In the genomic region with DNA sequence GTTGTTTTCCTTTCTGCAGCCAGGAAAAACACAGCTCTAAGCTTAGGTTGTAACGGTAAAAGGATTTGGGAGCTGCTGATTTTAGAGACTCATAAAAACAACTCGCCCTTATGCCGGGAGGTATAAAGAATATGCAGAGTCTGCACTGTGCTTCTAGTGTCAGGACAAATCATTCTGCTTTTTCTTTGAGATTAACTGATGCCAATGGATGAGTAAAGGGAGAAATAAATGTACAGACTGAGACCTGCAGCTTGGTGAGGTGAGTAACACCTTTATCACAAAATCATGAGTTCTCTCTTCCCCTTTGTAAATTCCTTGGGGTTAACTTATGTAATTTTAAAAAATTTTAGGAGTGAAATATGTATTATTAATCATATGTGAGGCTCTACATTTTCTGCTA, we compare ENCODE assay signal across 8 cellular contexts. TPM values are rescaled to one million over a fixed set of nuclear protein-coding genes. Genes with fewer than 3 reads are reported as not detected.
A peak's percentile ranks its signal among the peaks of the same experiment; 100 is the strongest.
DNase-seq lines count a peak whose midpoint lies in the region; ATAC-seq lines count a peak whose summit lies in the region.

No MANE protein-coding gene starts in this region.

- H3K9me3 ChIP-seq in adipocyte (ENCODE audit: control insufficient read depth, low read length) = no peaks in the 10 kb centered on the region

- peaks cover 28% of the 10 kb centered on the region for H3K4me1 Mint-ChIP-seq in activated CD4-positive, alpha-beta memory T cell treated with anti-CD3 and anti-CD28 coated beads for 36 hours (ENCODE audit: low read depth)
- peaks cover 32% of the 10 kb centered on the region for H3K4me1 Mint-ChIP-seq in activated CD4-positive, alpha-beta memory T cell treated with anti-CD3 and anti-CD28 coated beads, Interleukin-2, amount 10 ng/mL, durations not matched to agents 7 days and 5 days

- H3K27ac ChIP-seq in layer of hippocampus (ENCODE audit: low read depth, low read length) (peak overlapping the region; percentile 99), temporal lobe (ENCODE audit: low read depth, low read length) (peak overlapping the region; percentile 99)

- H3K36me3 ChIP-seq in adipocyte (ENCODE audit: control insufficient read depth, insufficient read depth, low read length, severe bottlenecking) = no peaks in the 10 kb centered on the region

- H3K27me3 ChIP-seq in adipocyte (replicated peaks; ENCODE audit: control insufficient read depth, insufficient read depth, low read length) = no peaks in the 10 kb centered on the region
- H3K27me3 ChIP-seq in layer of hippocampus (ENCODE audit: control insufficient read depth, insufficient read depth, low read length) = no peaks in the 10 kb centered on the region

- peak overlapping the region; percentile 97 for H3K27ac Mint-ChIP-seq in activated CD4-positive, alpha-beta memory T cell treated with anti-CD3 and anti-CD28 coated beads for 36 hours
- no peak overlapping the region for H3K27ac Mint-ChIP-seq in activated CD4-positive, alpha-beta memory T cell treated with anti-CD3 and anti-CD28 coated beads, Interleukin-2, amount 10 ng/mL, durations not matched to agents 7 days and 5 days

- peak overlapping the region; percentile 97 for H3K9ac ChIP-seq in adipocyte (ENCODE audit: low read length)

- CTCF ChIA-PET in activated CD4-positive, alpha-beta memory T cell treated with anti-CD3 and anti-CD28 coated beads for 36 hours (lab: Charles Lee) = interaction anchor here (1.0 to 5.9 kb wide), 5 partner anchors 10 to 407 kb away, joined by 3 to 68 read pairs (median 6); no protein-coding TSS in a partner anchor
- CTCF ChIA-PET in activated CD4-positive, alpha-beta memory T cell treated with anti-CD3 and anti-CD28 coated beads, Interleukin-2, amount 10 ng/mL, durations not matched to agents 7 days and 5 days (lab: Charles Lee) = interaction anchor here (1.1 to 4.6 kb wide), 3 partner anchors 10 to 230 kb away, joined by 4 to 27 read pairs (median 14); no protein-coding TSS in a partner anchor

- peaks cover 5% of the 10 kb centered on the region for H3K36me3 Mint-ChIP-seq in activated CD4-positive, alpha-beta memory T cell treated with anti-CD3 and anti-CD28 coated beads for 36 hours
- H3K36me3 Mint-ChIP-seq in activated CD4-positive, alpha-beta memory T cell treated with anti-CD3 and anti-CD28 coated beads, Interleukin-2, amount 10 ng/mL, durations not matched to agents 7 days and 5 days (ENCODE audit: low read depth) = peaks cover 9% of the 10 kb centered on the region

- peak overlapping the region; percentile 92 for H3K4me3 ChIP-seq in adipocyte (ENCODE audit: low read length)

- ATAC-seq in GM19395 (IDR thresholded peaks at IDR 0.05; ENCODE audit: unreplicated experiment) (no peak), HG02763 (IDR thresholded peaks at IDR 0.05; ENCODE audit: unreplicated experiment) (no peak), GM21529 (IDR thresholded peaks at IDR 0.05; ENCODE audit: unreplicated experiment) (no peak)

- H3K4me3 Mint-ChIP-seq in activated CD4-positive, alpha-beta memory T cell treated with anti-CD3 and anti-CD28 coated beads for 36 hours = peak overlapping the region; percentile 90
- no peak overlapping the region for H3K4me3 Mint-ChIP-seq in activated CD4-positive, alpha-beta memory T cell treated with anti-CD3 and anti-CD28 coated beads, Interleukin-2, amount 10 ng/mL, durations not matched to agents 7 days and 5 days

- no peaks in the 10 kb centered on the region for H3K27me3 Mint-ChIP-seq in activated CD4-positive, alpha-beta memory T cell treated with anti-CD3 and anti-CD28 coated beads for 36 hours
- peaks cover 7% of the 10 kb centered on the region for H3K27me3 Mint-ChIP-seq in activated CD4-positive, alpha-beta memory T cell treated with anti-CD3 and anti-CD28 coated beads, Interleukin-2, amount 10 ng/mL, durations not matched to agents 7 days and 5 days

- peaks cover 29% of the 10 kb centered on the region for H3K4me1 ChIP-seq in adipocyte (ENCODE audit: control insufficient read depth, insufficient read depth, low read length)

- H3K9me3 Mint-ChIP-seq in activated CD4-positive, alpha-beta memory T cell treated with anti-CD3 and anti-CD28 coated beads for 36 hours = no peaks in the 10 kb centered on the region
- no peaks in the 10 kb centered on the region for H3K9me3 Mint-ChIP-seq in activated CD4-positive, alpha-beta memory T cell treated with anti-CD3 and anti-CD28 coated beads, Interleukin-2, amount 10 ng/mL, durations not matched to agents 7 days and 5 days

- intact Hi-C loops in activated CD4-positive, alpha-beta memory T cell treated with anti-CD3 and anti-CD28 coated beads for 36 hours (cut with micrococcal nuclease) = loop anchor here (2.0 to 5.0 kb wide), 6 partner anchors 91 to 423 kb away; a partner anchor contains a TSS

- POLR2A ChIA-PET in activated CD4-positive, alpha-beta memory T cell treated with anti-CD3 and anti-CD28 coated beads for 36 hours (lab: Charles Lee) = interaction anchor here (1.0 to 2.7 kb wide), 3 partner anchors 10 to 148 kb away, joined by 3 to 20 read pairs (median 6); a partner anchor contains a TSS
- POLR2A ChIA-PET in activated CD4-positive, alpha-beta memory T cell treated with anti-CD3 and anti-CD28 coated beads, Interleukin-2, amount 10 ng/mL, durations not matched to agents 7 days and 5 days (lab: Charles Lee) = interaction anchor here (1.2 to 4.3 kb wide), 5 partner anchors 10 to 536 kb away, joined by 3 to 52 read pairs (median 20); no protein-coding TSS in a partner anchor

- DNase-seq in activated CD4-positive, alpha-beta memory T cell treated with anti-CD3 and anti-CD28 coated beads for 36 hours = no peak
- DNase-seq in activated CD4-positive, alpha-beta memory T cell treated with anti-CD3 and anti-CD28 coated beads, Interleukin-2, amount 10 ng/mL, durations not matched to agents 7 days and 5 days = no peak
- DNase-seq in adipocyte (ENCODE audit: low read depth) = peak; percentile 40

RNA-seq across cellular contexts. Expression of a gene that starts 1.9 kb away (rescaled TPM):
- total RNA-seq in activated CD4-positive, alpha-beta memory T cell treated with anti-CD3 and anti-CD28 coated beads for 36 hours = 10 to 100 TPM; 16.8 to 19.2 TPM
- 10 to 100 TPM; 17.8 to 18.7 TPM for total RNA-seq in activated CD4-positive, alpha-beta memory T cell treated with anti-CD3 and anti-CD28 coated beads, Interleukin-2, amount 10 ng/mL, durations not matched to agents 7 days and 5 days
- total RNA-seq in temporal lobe = 7.6 TPM

RNA-seq across cellular contexts. Expression of a gene that starts 34.4 kb away (rescaled TPM):
- total RNA-seq in activated CD4-positive, alpha-beta memory T cell treated with anti-CD3 and anti-CD28 coated beads for 36 hours = not detected
- total RNA-seq in activated CD4-positive, alpha-beta memory T cell treated with anti-CD3 and anti-CD28 coated beads, Interleukin-2, amount 10 ng/mL, durations not matched to agents 7 days and 5 days = not detected
- total RNA-seq in temporal lobe = 0.25 TPM
